Comparison of ENCODE assay signal across 14 cellular contexts in genomic region chr10:51137741-51138529, GRCh38.
DNase-seq lines count a peak whose midpoint lies in the region; ATAC-seq and TF ChIP-seq lines count a peak whose summit lies in the region.
"Had no signal": no experiment of that assay in that cellular context is flagged by ENCODE, and none has a peak within 500 bp of the region (broad histone marks: within the 10 kb centered on the region; RNA-seq: fewer than 3 reads in every experiment).

No MANE protein-coding gene starts in this region.

- H3K27ac Mint-ChIP-seq in Caco-2 (ENCODE audit: unreplicated experiment) = no peak overlapping the region
- no peak overlapping the region for H3K27ac Mint-ChIP-seq in activated CD4-positive, alpha-beta memory T cell treated with anti-CD3 and anti-CD28 coated beads, Interleukin-2, amount 10 ng/mL, durations not matched to agents 7 days and 5 days
- H3K27ac Mint-ChIP-seq: activated CD8-positive, alpha-beta T cell treated with anti-CD3 and anti-CD28 coated beads for 36 hours; activated naive CD4-positive, alpha-beta T cell treated with anti-CD3 and anti-CD28 coated beads, Interleukin-2, amount 50 U/mL, for 24 hours; IgD-negative memory B cell had no signal

- H3K36me3 Mint-ChIP-seq in Caco-2 (ENCODE audit: insufficient read depth, unreplicated experiment) = no peaks in the 10 kb centered on the region
- H3K36me3 Mint-ChIP-seq in activated CD4-positive, alpha-beta memory T cell treated with anti-CD3 and anti-CD28 coated beads, Interleukin-2, amount 10 ng/mL, durations not matched to agents 7 days and 5 days (ENCODE audit: low read depth) = no peaks in the 10 kb centered on the region
- H3K36me3 Mint-ChIP-seq: activated naive CD4-positive, alpha-beta T cell treated with anti-CD3 and anti-CD28 coated beads, Interleukin-2, amount 50 U/mL, for 24 hours; IgD-negative memory B cell had no signal

- no peaks in the 10 kb centered on the region for H3K9me3 Mint-ChIP-seq in Caco-2 (ENCODE audit: unreplicated experiment)
- H3K9me3 Mint-ChIP-seq in activated CD4-positive, alpha-beta memory T cell treated with anti-CD3 and anti-CD28 coated beads, Interleukin-2, amount 10 ng/mL, durations not matched to agents 7 days and 5 days = no peaks in the 10 kb centered on the region
- H3K9me3 Mint-ChIP-seq: activated CD8-positive, alpha-beta T cell treated with anti-CD3 and anti-CD28 coated beads for 36 hours; activated naive CD4-positive, alpha-beta T cell treated with anti-CD3 and anti-CD28 coated beads, Interleukin-2, amount 50 U/mL, for 24 hours had no signal

- H3K4me1 ChIP-seq in IMR-90 (ENCODE audit: control insufficient read depth, insufficient read depth, low read length) = peaks cover 2% of the 10 kb centered on the region; the same call in 1 of the 2 replicates
- H3K4me1 ChIP-seq in BE2C = no peaks in the 10 kb centered on the region
- H3K4me1 ChIP-seq in Caco-2 = no peaks in the 10 kb centered on the region
- H3K4me1 ChIP-seq: BLaER1 had no signal

- peaks cover 10 to 32% of the 10 kb centered on the region in 2 experiments; a peak in 3 of 4 replicates for H3K79me1 ChIP-seq in IMR-90 (ENCODE audit: low read depth in 1 of 2, low read length in 2 of 2)

- no peak for TF ChIP-seq RAD21 in IMR-90 (IDR thresholded peaks at IDR 0.05; ENCODE audit: low read length)

- H3K36me3 ChIP-seq in BJ (ENCODE audit: control insufficient read depth, insufficient read depth, low read length) (no peaks in the 10 kb centered on the region; the same call in 1 of the 2 replicates), IMR-90 (ENCODE audit: control insufficient read depth, insufficient read depth, low read length) (no peaks in the 10 kb centered on the region), BE2C (no peaks in the 10 kb centered on the region), Caco-2 (ENCODE audit: control insufficient read depth, insufficient read depth, low read length) (no peaks in the 10 kb centered on the region)
- H3K36me3 ChIP-seq: BLaER1 had no signal

- no peak overlapping the region for H2AK5ac ChIP-seq in IMR-90 (ENCODE audit: low read depth, low read length)

- H3K9me3 ChIP-seq in IMR-90 (ENCODE audit: control insufficient read depth, insufficient read depth, low read length) (no peaks in the 10 kb centered on the region), BE2C (no peaks in the 10 kb centered on the region), Caco-2 (no peaks in the 10 kb centered on the region)
- H3K9me3 ChIP-seq: BLaER1 had no signal

- no peak overlapping the region for H4K5ac ChIP-seq in IMR-90 (ENCODE audit: low read depth, low read length)

- H3K4me3 ChIP-seq in BJ (ENCODE audit: low read depth, low read length) = no peak overlapping the region
- no peak overlapping the region for H3K4me3 ChIP-seq in IMR-90 (ENCODE audit: insufficient read depth, low read depth, low read length)
- H3K4me3 ChIP-seq in fibroblast of the aortic adventitia (ENCODE audit: low read depth, low read length) = no peak overlapping the region
- H3K4me3 ChIP-seq in BE2C (ENCODE audit: low read depth, low read length) = no peak overlapping the region
- H3K4me3 ChIP-seq in Caco-2 (ENCODE audit: low read depth, low read length) = no peak overlapping the region
- H3K4me3 ChIP-seq: BLaER1 had no signal

- H3K56ac ChIP-seq in IMR-90 (ENCODE audit: extremely low read depth, insufficient read depth, low read length) = no peak overlapping the region

- peak overlapping the region; percentile 70; the same call in 1 of the 2 replicates for H2BK20ac ChIP-seq in IMR-90 (ENCODE audit: low read depth, low read length)

- intact Hi-C loops in IMR-90 (cut with micrococcal nuclease) (no loop called here), Caco-2 (cut with micrococcal nuclease; ENCODE audit: unreplicated experiment) (no loop called here)

- H3K27me3 Mint-ChIP-seq in Caco-2 (ENCODE audit: insufficient read depth, unreplicated experiment) = peaks cover 12% of the 10 kb centered on the region
- H3K27me3 Mint-ChIP-seq in activated CD4-positive, alpha-beta memory T cell treated with anti-CD3 and anti-CD28 coated beads, Interleukin-2, amount 10 ng/mL, durations not matched to agents 7 days and 5 days = no peaks in the 10 kb centered on the region
- H3K27me3 Mint-ChIP-seq: activated CD8-positive, alpha-beta T cell treated with anti-CD3 and anti-CD28 coated beads for 36 hours; activated naive CD4-positive, alpha-beta T cell treated with anti-CD3 and anti-CD28 coated beads, Interleukin-2, amount 50 U/mL, for 24 hours; IgD-negative memory B cell had no signal

- CTCF ChIA-PET in BJ (lab: Yijun Ruan, JAX) = interaction anchor here (1.1 to 1.4 kb wide), 3 partner anchors 17 to 252 kb away, joined by 3 to 4 read pairs (median 3); no protein-coding TSS in a partner anchor
- CTCF ChIA-PET in IMR-90 (lab: Yijun Ruan, JAX) = interaction anchor here (1.4 kb wide), 1 partner anchor 24 kb away, joined by 3 read pairs; no protein-coding TSS in a partner anchor
- CTCF ChIA-PET in Caco-2 (lab: Charles Lee) = no interaction called here
- CTCF ChIA-PET in activated CD4-positive, alpha-beta memory T cell treated with anti-CD3 and anti-CD28 coated beads, Interleukin-2, amount 10 ng/mL, durations not matched to agents 7 days and 5 days (lab: Charles Lee) = no interaction called here

- H4K91ac ChIP-seq in IMR-90 (ENCODE audit: insufficient read depth, low read depth, low read length) = no peak overlapping the region

- no peak for TF ChIP-seq CTCF in BJ (IDR thresholded peaks at IDR 0.05; ENCODE audit: insufficient read depth, low read depth, low read length)
- TF ChIP-seq CTCF in IMR-90 (conservative IDR thresholded peaks at IDR 0.05; ENCODE audit: low read depth, low read length) = no peak
- TF ChIP-seq CTCF in fibroblast of the aortic adventitia (IDR thresholded peaks at IDR 0.05; ENCODE audit: insufficient read depth, low read length) = no peak
- TF ChIP-seq CTCF in BE2C (IDR thresholded peaks at IDR 0.05; ENCODE audit: low read depth, low read length) = no peak
- no peak for TF ChIP-seq CTCF in Caco-2 (IDR thresholded peaks at IDR 0.05; ENCODE audit: insufficient read depth in 1 of 2, low read depth in 1 of 2, low read length in 1 of 2, severe bottlenecking in 1 of 2, unreplicated experiment in 1 of 2)

- no peak overlapping the region for H3K4me3 Mint-ChIP-seq in Caco-2 (ENCODE audit: unreplicated experiment)
- no peak overlapping the region for H3K4me3 Mint-ChIP-seq in activated CD4-positive, alpha-beta memory T cell treated with anti-CD3 and anti-CD28 coated beads, Interleukin-2, amount 10 ng/mL, durations not matched to agents 7 days and 5 days
- H3K4me3 Mint-ChIP-seq: activated CD8-positive, alpha-beta T cell treated with anti-CD3 and anti-CD28 coated beads for 36 hours; activated naive CD4-positive, alpha-beta T cell treated with anti-CD3 and anti-CD28 coated beads, Interleukin-2, amount 50 U/mL, for 24 hours; IgD-negative memory B cell had no signal

- H3K27me3 ChIP-seq in BJ (ENCODE audit: control insufficient read depth, insufficient read depth, low read length) (no peaks in the 10 kb centered on the region), IMR-90 (ENCODE audit: control insufficient read depth, insufficient read depth, low read length) (no peaks in the 10 kb centered on the region), BE2C (no peaks in the 10 kb centered on the region), Caco-2 (replicated peaks; ENCODE audit: control insufficient read depth, insufficient read depth, low read length) (no peaks in the 10 kb centered on the region)
- H3K27me3 ChIP-seq: BLaER1 had no signal

- H3K23ac ChIP-seq in IMR-90 (ENCODE audit: low read depth, low read length) = no peak overlapping the region

- no peak overlapping the region for H3K18ac ChIP-seq in IMR-90 (ENCODE audit: low read depth, low read length)

- no peak overlapping the region for H2BK15ac ChIP-seq in IMR-90 (ENCODE audit: low read depth, low read length)

- no peak overlapping the region; the same call in 1 of the 2 replicates for H3K27ac ChIP-seq in IMR-90 (ENCODE audit: insufficient read depth, low read length)
- H3K27ac ChIP-seq: BLaER1 had no signal

- no peaks in the 10 kb centered on the region for H3K4me1 Mint-ChIP-seq in Caco-2 (ENCODE audit: low read depth, unreplicated experiment)
- no peaks in the 10 kb centered on the region for H3K4me1 Mint-ChIP-seq in activated CD4-positive, alpha-beta memory T cell treated with anti-CD3 and anti-CD28 coated beads, Interleukin-2, amount 10 ng/mL, durations not matched to agents 7 days and 5 days
- H3K4me1 Mint-ChIP-seq: activated naive CD4-positive, alpha-beta T cell treated with anti-CD3 and anti-CD28 coated beads, Interleukin-2, amount 50 U/mL, for 24 hours; IgD-negative memory B cell had no signal

- H3K9me1 ChIP-seq in IMR-90 (ENCODE audit: insufficient read depth, low read length) = 0 out of 2 replicates have a peak, but pooled peaks cover 4% of the 10 kb centered on the region

- WGBS in IMR-90 (ENCODE audit: extremely low coverage in 2 of 2, insufficient read length in 1 of 2), 2 experiments = 50% methylated on average over 1 of the region's 2 CpGs; no CpG with 5 or more reads in 1 of the 2 experiments

- no peak overlapping the region for H3K14ac ChIP-seq in IMR-90 (replicated peaks; ENCODE audit: low read depth, low read length)

- peak overlapping the region; percentile 12; the same call in 1 of the 2 replicates for H3K4me2 ChIP-seq in IMR-90 (ENCODE audit: low read depth, low read length)
- H3K4me2 ChIP-seq: BLaER1 had no signal

- peak; percentile 45 for DNase-seq in BJ (ENCODE audit: low read depth)
- peak; percentile 76 for DNase-seq in IMR-90
- peak; percentile 49 for DNase-seq in fibroblast of the aortic adventitia (ENCODE audit: low read depth)
- DNase-seq in BE2C = no peak
- no peak for DNase-seq in stimulated activated naive CD4-positive, alpha-beta T cell (lab: John Stamatoyannopoulos, UW)
- no peak for DNase-seq in Caco-2
- DNase-seq in activated CD4-positive, alpha-beta memory T cell treated with anti-CD3 and anti-CD28 coated beads, Interleukin-2, amount 10 ng/mL, durations not matched to agents 7 days and 5 days = no peak
- DNase-seq: activated CD8-positive, alpha-beta T cell treated with anti-CD3 and anti-CD28 coated beads for 36 hours; NCI-H187; T-helper 2 cell had no signal

- H3K4ac ChIP-seq in IMR-90 (ENCODE audit: low read depth, low read length) = no peak overlapping the region

- H2AK9ac ChIP-seq in IMR-90 (replicated peaks; ENCODE audit: low read depth, low read length, poor library complexity) = no peak overlapping the region

- no peak overlapping the region for H2BK5ac ChIP-seq in IMR-90 (ENCODE audit: low read depth, low read length, poor library complexity, severe bottlenecking)

- dilution Hi-C loops in IMR-90 (cut with HindIII; ENCODE audit: low sequenced_read_pairs, unreplicated experiment) = no loop called here

- BruUV-seq in IMR-90 (replicated peaks; lab: Mats Ljungman, UMichigan) = no TSS peak
- no TSS peak for BruUV-seq in Caco-2 (replicated peaks; lab: Mats Ljungman, UMichigan)

- POLR2A ChIA-PET in BJ (lab: Charles Lee) (no interaction called here), IMR-90 (lab: Charles Lee; ENCODE audit: unreplicated experiment) (no interaction called here), Caco-2 (lab: Charles Lee) (no interaction called here)
- POLR2A ChIA-PET in activated CD4-positive, alpha-beta memory T cell treated with anti-CD3 and anti-CD28 coated beads, Interleukin-2, amount 10 ng/mL, durations not matched to agents 7 days and 5 days (lab: Charles Lee) = no interaction called here

- no peak overlapping the region for H2AFZ ChIP-seq in IMR-90 (replicated peaks; ENCODE audit: low read length, poor library complexity)

- H3K9ac ChIP-seq in IMR-90 (ENCODE audit: low read depth, low read length) = no peak overlapping the region
- H3K9ac ChIP-seq: BLaER1 had no signal

- no peak for TF ChIP-seq POLR2A in IMR-90 (IDR thresholded peaks at IDR 0.05; ENCODE audit: low read depth, low read length)

- peaks cover 2% of the 10 kb centered on the region; the same call in 1 of the 2 replicates for H4K20me1 ChIP-seq in IMR-90 (ENCODE audit: insufficient read depth, low read length)
- H4K20me1 ChIP-seq: BLaER1 had no signal

- in situ Hi-C loops in IMR-90 (cut with MboI; ENCODE audit: low sequenced_read_pairs) = no loop called here

- ATAC-seq in GM21529 (IDR thresholded peaks at IDR 0.05; ENCODE audit: unreplicated experiment) = peak; percentile 54
- ATAC-seq in IMR-90 (ENCODE audit: low read depth) = peak; percentile 77
- ATAC-seq: activated CD8-positive, alpha-beta T cell treated with anti-CD3 and anti-CD28 coated beads for 36 hours had no signal

- no peak overlapping the region for H2BK120ac ChIP-seq in IMR-90 (ENCODE audit: low read depth, low read length)

- H4K8ac ChIP-seq in IMR-90 (ENCODE audit: low read depth in 2 of 2, low read length in 2 of 2) = no peak overlapping the region

Comparison
In these comparisons a context has a peak if more than half of its experiments do, and no peak if none do; other contexts are left out.
1. DNase-seq: peak in BJ (single experiment), IMR-90 (single experiment) and fibroblast of the aortic adventitia (single experiment); none in BE2C (single experiment), stimulated activated naive CD4-positive, alpha-beta T cell (0 of 6), Caco-2 (0 of 2) and activated CD4-positive, alpha-beta memory T cell treated with anti-CD3 and anti-CD28 coated beads, Interleukin-2, amount 10 ng/mL, durations not matched to agents 7 days and 5 days (single experiment).
2. CTCF ChIA-PET loops: an anchor here in BJ (1.1 to 1.4 kb wide) and IMR-90 (1.4 kb wide); none called in Caco-2 and activated CD4-positive, alpha-beta memory T cell treated with anti-CD3 and anti-CD28 coated beads, Interleukin-2, amount 10 ng/mL, durations not matched to agents 7 days and 5 days.